ENCODE assay signal across 10 cellular contexts in the genomic region with DNA sequence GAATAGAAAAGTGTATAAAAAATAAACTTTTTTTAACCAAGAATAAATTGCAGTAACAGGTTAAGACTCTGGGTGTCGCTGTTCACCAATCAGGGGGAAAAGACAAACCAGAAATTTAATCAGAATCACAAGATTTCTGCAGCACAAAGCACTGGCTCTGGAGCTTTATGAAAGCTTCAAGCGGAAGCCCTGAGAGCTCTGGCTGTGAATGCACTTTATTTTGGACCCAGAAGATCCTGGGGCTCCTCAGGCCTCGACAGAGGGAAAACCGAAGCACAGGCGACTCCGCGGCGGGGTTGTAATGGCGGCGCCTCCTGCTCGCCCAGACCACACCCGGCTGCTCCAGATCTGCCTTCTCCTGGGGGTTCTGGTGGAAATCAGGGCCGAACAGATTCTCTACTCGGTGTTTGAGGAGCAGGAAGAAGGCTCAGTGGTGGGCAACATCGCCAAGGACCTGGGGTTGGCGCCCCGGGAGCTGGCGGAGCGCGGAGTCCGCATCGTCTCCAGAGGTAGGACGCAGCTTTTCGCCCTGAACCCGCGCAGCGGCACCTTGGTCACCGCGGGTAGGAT. TPM values are rescaled to one million over a fixed set of nuclear protein-coding genes. Genes with fewer than 3 reads are reported as not detected.
A peak's percentile ranks its signal among the peaks of the same experiment; 100 is the strongest.
DNase-seq lines count a peak whose midpoint lies in the region; ATAC-seq and TF ChIP-seq lines count a peak whose summit lies in the region.
"Had no signal": no experiment of that assay in that cellular context is flagged by ENCODE, and none has a peak within 500 bp of the region (broad histone marks: within the 10 kb centered on the region; RNA-seq: fewer than 3 reads in every experiment).

TSS of gene PCDHGA4 (plus strand) at position 122 of the 570 bp plus-strand sequence. CDS start at position 209, 87 bp downstream.

- TF ChIP-seq CTCF in natural killer cell (IDR thresholded peaks at IDR 0.05) (peak; percentile 56), WI38 (IDR thresholded peaks at IDR 0.05; ENCODE audit: low read depth, low read length) (peak; percentile 29; the same call in 1 of the 2 replicates), vagina (IDR thresholded peaks at IDR 0.05) (no peak)

- no peaks in the 10 kb centered on the region for H3K27me3 ChIP-seq in vagina

- H3K36me3 ChIP-seq in vagina = no peaks in the 10 kb centered on the region

- H3K36me3 Mint-ChIP-seq in natural killer cell (peaks cover 30% of the 10 kb centered on the region), immature natural killer cell (peaks cover 0 to 11% (median 4%) of the 10 kb centered on the region in 3 donors)
- H3K36me3 Mint-ChIP-seq in natural killer cell treated with Interleukin-12 subunit alpha and Interleukin-12 subunit beta and Interleukin-15 and Interleukin-18, amount 100 ng/mL, for 72 hours = peaks cover 27% of the 10 kb centered on the region

- peaks cover 48% of the 10 kb centered on the region for H3K9me3 ChIP-seq in vagina

- TF ChIP-seq POLR2A in vagina (IDR thresholded peaks at IDR 0.05) = no peak

- peak within 1 kb of the TSS; percentile 71 for H3K4me3 Mint-ChIP-seq in natural killer cell
- H3K4me3 Mint-ChIP-seq in natural killer cell treated with Interleukin-12 subunit alpha and Interleukin-12 subunit beta and Interleukin-15 and Interleukin-18, amount 100 ng/mL, for 72 hours = no peak within 1 kb of the TSS
- H3K4me3 Mint-ChIP-seq in immature natural killer cell = peak within 1 kb of the TSS; percentile 44 to 77 (median 72)
- H3K4me3 Mint-ChIP-seq: activated naive CD8-positive, alpha-beta T cell treated with anti-CD3 and anti-CD28 coated beads, Interleukin-2, amount 10 ng/mL, durations not matched to agents 7 days and 5 days had no signal

- intact Hi-C loops in natural killer cell (cut with micrococcal nuclease) = no loop called here
- intact Hi-C loops in vagina (cut with DNase I) = no loop called here

- H3K9me3 Mint-ChIP-seq in natural killer cell (peaks cover 2 to 5% of the 10 kb centered on the region in 2 donors), immature natural killer cell (peaks cover 12 to 37% (median 15%) of the 10 kb centered on the region in 6 donors)
- H3K9me3 Mint-ChIP-seq in natural killer cell treated with Interleukin-12 subunit alpha and Interleukin-12 subunit beta and Interleukin-15 and Interleukin-18, amount 100 ng/mL, for 72 hours = peaks cover 10% of the 10 kb centered on the region

- no peaks in the 10 kb centered on the region for H3K4me1 ChIP-seq in vagina

- H3K27ac ChIP-seq in vagina = no peak within 1 kb of the TSS

- ATAC-seq in natural killer cell (peak in 1 of 3 donors; percentile 36), GM21737 (IDR thresholded peaks at IDR 0.05; ENCODE audit: unreplicated experiment) (no peak)
- no peak for ATAC-seq in natural killer cell treated with Interleukin-12 subunit alpha and Interleukin-12 subunit beta and Interleukin-15 and Interleukin-18, amount 100 ng/mL, for 72 hours
- ATAC-seq: naive thymus-derived CD4-positive, alpha-beta T cell had no signal

- H3K27ac Mint-ChIP-seq in natural killer cell (no peak within 1 kb of the TSS), immature natural killer cell (no peak within 1 kb of the TSS)
- no peak within 1 kb of the TSS for H3K27ac Mint-ChIP-seq in natural killer cell treated with Interleukin-12 subunit alpha and Interleukin-12 subunit beta and Interleukin-15 and Interleukin-18, amount 100 ng/mL, for 72 hours
- H3K27ac Mint-ChIP-seq: activated naive CD8-positive, alpha-beta T cell treated with anti-CD3 and anti-CD28 coated beads, Interleukin-2, amount 10 ng/mL, durations not matched to agents 7 days and 5 days; naive thymus-derived CD4-positive, alpha-beta T cell had no signal

- H3K27me3 Mint-ChIP-seq in natural killer cell (ENCODE audit: low read depth in 2 of 2) (peaks cover 53 to 73% of the 10 kb centered on the region in 2 donors), immature natural killer cell (ENCODE audit: low read depth in 3 of 3) (peaks cover 13 to 56% (median 34%) of the 10 kb centered on the region in 3 donors)
- peaks cover 40 to 61% of the 10 kb centered on the region in 2 donors for H3K27me3 Mint-ChIP-seq in natural killer cell treated with Interleukin-12 subunit alpha and Interleukin-12 subunit beta and Interleukin-15 and Interleukin-18, amount 100 ng/mL, for 72 hours

- H3K4me3 ChIP-seq in WI38 (ENCODE audit: low read depth, low read length) = no peak within 1 kb of the TSS; the same call in 1 of the 2 replicates
- peak within 1 kb of the TSS; percentile 24 to 37 for H3K4me3 ChIP-seq in vagina

- peaks cover 4% of the 10 kb centered on the region in 2 donors for H3K4me1 Mint-ChIP-seq in natural killer cell
- peaks cover 3 to 4% of the 10 kb centered on the region in 2 donors for H3K4me1 Mint-ChIP-seq in natural killer cell treated with Interleukin-12 subunit alpha and Interleukin-12 subunit beta and Interleukin-15 and Interleukin-18, amount 100 ng/mL, for 72 hours (ENCODE audit: low read depth in 2 of 2)
- peaks cover 5 to 7% of the 10 kb centered on the region in 2 donors for H3K4me1 Mint-ChIP-seq in immature natural killer cell

- DNase-seq in natural killer cell (no peak), immature natural killer cell (peak in 1 of 3 donors; percentile 34), vagina (ENCODE audit: extremely low spot score in 2 of 2) (no peak), Ammon's horn (ENCODE audit: low spot score) (no peak), GOT3 (lab: John Stamatoyannopoulos, UW) (no peak)
- DNase-seq in natural killer cell treated with Interleukin-12 subunit alpha and Interleukin-12 subunit beta and Interleukin-15 and Interleukin-18, amount 100 ng/mL, for 72 hours (ENCODE audit: low spot score) = no peak
- DNase-seq: activated naive CD8-positive, alpha-beta T cell treated with anti-CD3 and anti-CD28 coated beads, Interleukin-2, amount 10 ng/mL, durations not matched to agents 7 days and 5 days; naive thymus-derived CD4-positive, alpha-beta T cell had no signal

RNA-seq across cellular contexts. Expression of gene PCDHGA4, which starts in this region (rescaled TPM):
- under 1 TPM in 2 of 3 donors, not detected in 1; 0.24 to 0.30 TPM for total RNA-seq in natural killer cell
- under 1 TPM; 0.48 to 0.50 TPM for total RNA-seq in natural killer cell treated with Interleukin-12 subunit alpha and Interleukin-12 subunit beta and Interleukin-15 and Interleukin-18, amount 100 ng/mL, for 72 hours
- under 1 TPM in 2 of 3 donors, not detected in 1; 0.10 to 0.11 TPM for polyA plus RNA-seq in immature natural killer cell
- 3.9 TPM for total RNA-seq in vagina

Comparison
In these comparisons a context has a peak if more than half of its experiments do, and no peak if none do; other contexts are left out.
1. CTCF ChIP-seq: peak in natural killer cell (single experiment) and WI38 (single experiment); none in vagina (0 of 3).